Comparison of ENCODE assay signal across 8 cellular contexts in the genomic region with DNA sequence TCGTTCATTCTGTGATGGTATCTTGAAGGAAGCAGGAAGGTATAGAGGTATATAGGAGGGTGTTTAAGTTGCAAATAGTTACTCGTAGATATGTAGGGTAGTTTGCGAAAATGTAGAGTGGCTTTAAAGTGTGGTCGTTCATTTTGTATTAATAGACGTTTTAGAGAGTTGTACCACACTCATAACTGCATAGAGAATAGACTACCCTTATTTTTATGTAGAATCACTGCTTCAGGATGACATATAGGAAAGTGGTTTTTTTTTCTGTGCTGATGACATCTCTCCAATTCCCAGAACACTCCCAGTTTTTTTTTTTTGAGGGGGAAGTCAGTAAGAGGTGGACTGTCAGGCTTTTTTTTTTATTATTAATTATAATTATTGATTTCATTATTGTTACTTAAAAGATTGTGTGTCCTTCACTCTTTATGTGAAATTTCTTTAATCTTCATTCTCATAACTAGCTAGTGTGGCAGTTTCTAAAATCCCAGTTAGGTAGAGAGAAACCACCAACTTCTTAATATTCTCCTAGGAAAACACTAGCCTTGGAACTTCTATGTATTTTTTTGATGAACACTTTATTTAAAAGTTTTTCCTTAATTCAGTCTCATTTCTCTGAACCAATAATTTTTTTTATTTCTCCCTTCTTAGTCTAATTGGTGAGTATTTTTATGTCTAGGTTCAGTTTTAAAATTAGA. TPM values are rescaled to one million over a fixed set of nuclear protein-coding genes. Genes with fewer than 3 reads are reported as not detected.
DNase-seq lines count a peak whose midpoint lies in the region; ATAC-seq and TF ChIP-seq lines count a peak whose summit lies in the region.

No MANE protein-coding gene starts in this region.

- peak overlapping the region; percentile 94 for H3K9ac ChIP-seq in SU-DHL-6 (ENCODE audit: low read length)

- H3K79me2 ChIP-seq in SU-DHL-6 (ENCODE audit: insufficient read depth, low read length), result peaks cover 96% of the 10 kb centered on the region

- H3K4me3 ChIP-seq in GM12865 (ENCODE audit: low read depth, low read length), result peak overlapping the region; percentile 98
- peak overlapping the region; percentile 84 for H3K4me3 ChIP-seq in SU-DHL-6 (ENCODE audit: insufficient read depth, low read length, poor library complexity, severe bottlenecking)
- H3K4me3 ChIP-seq in fibroblast of the aortic adventitia (ENCODE audit: low read depth, low read length), result peak overlapping the region; percentile 87
- peak overlapping the region; percentile 84 to 99 (median 94) for H3K4me3 ChIP-seq in gastrocnemius medialis

- H3K27me3 ChIP-seq in SU-DHL-6 (ENCODE audit: low read length) (no peaks in the 10 kb centered on the region), gastrocnemius medialis (no peaks in the 10 kb centered on the region)

- DNase-seq in GM12865 (ENCODE audit: low read depth) (no peak), fibroblast of the aortic adventitia (ENCODE audit: low read depth) (peak; percentile 28), gastrocnemius medialis (no peak), NCI-H1436 (lab: John Stamatoyannopoulos, UW) (no peak), NCI-H1105 (lab: John Stamatoyannopoulos, UW) (no peak), iPS-NIHi11 (ENCODE audit: low spot score) (no peak)
- DNase-seq in stimulated activated CD4-positive, alpha-beta T cell treated with anti-CD3 and anti-CD28 coated beads, Interleukin-2, amount 100 ng/mL, for 24 hours, result no peak

- peaks cover 26% of the 10 kb centered on the region for H4K20me1 ChIP-seq in SU-DHL-6 (ENCODE audit: low read depth, low read length)

- H3K9me2 ChIP-seq in SU-DHL-6 (replicated peaks; ENCODE audit: insufficient read depth, low read length), result no peaks in the 10 kb centered on the region

- H3K36me3 ChIP-seq in SU-DHL-6 (ENCODE audit: low read length) (peaks cover 14% of the 10 kb centered on the region), gastrocnemius medialis (no peaks in the 10 kb centered on the region)

- intact Hi-C loops in gastrocnemius medialis (cut with DNase I; ENCODE audit: low total_unique reads), result no loop called here

- no peak overlapping the region for H2AFZ ChIP-seq in SU-DHL-6 (ENCODE audit: low read depth, low read length, severe bottlenecking)

- no peak for TF ChIP-seq POLR2A in gastrocnemius medialis (IDR thresholded peaks at IDR 0.05)

- in situ Hi-C loops in gastrocnemius medialis (cut with MboI; ENCODE audit: low sequenced_read_pairs in 4 of 4), result no loop called here

- peaks cover 53% of the 10 kb centered on the region for H3F3A ChIP-seq in SU-DHL-6 (ENCODE audit: insufficient read depth)

- H3K9me3 ChIP-seq in SU-DHL-6 (ENCODE audit: insufficient read depth, low read length) (no peaks in the 10 kb centered on the region), gastrocnemius medialis (no peaks in the 10 kb centered on the region)

- no peak for ATAC-seq in gastrocnemius medialis

- H3K27ac ChIP-seq in SU-DHL-6 (ENCODE audit: low read depth, low read length), result peak overlapping the region; percentile 97
- H3K27ac ChIP-seq in gastrocnemius medialis, result peak overlapping the region; percentile 93 to 99 (median 99)

- H3K4me1 ChIP-seq in gastrocnemius medialis, result peaks cover 46 to 72% of the 10 kb centered on the region in 2 donors

- peak overlapping the region; percentile 99 for H3K4me2 ChIP-seq in SU-DHL-6 (ENCODE audit: low read depth, low read length, poor library complexity, severe bottlenecking)

- TF ChIP-seq CTCF in GM12865 (IDR thresholded peaks at IDR 0.05; ENCODE audit: insufficient read depth, low read depth, low read length, missing control alignments) (no peak), SU-DHL-6 (IDR thresholded peaks at IDR 0.05; ENCODE audit: insufficient read depth, low read length, poor library complexity, severe bottlenecking) (no peak), fibroblast of the aortic adventitia (IDR thresholded peaks at IDR 0.05; ENCODE audit: insufficient read depth, low read length) (no peak), gastrocnemius medialis (IDR thresholded peaks at IDR 0.05 in 4 of 5, conservative IDR thresholded peaks at IDR 0.05 in 1 of 5) (no peak)

RNA-seq across cellular contexts. Expression of a gene that starts 1.5 kb away (rescaled TPM):
- total RNA-seq in fibroblast of the aortic adventitia (ENCODE audit: low replicate concordance) (130 and 236 TPM in 2 replicates), gastrocnemius medialis (10 to 100 TPM; 39.3 to 75.0 (median 56.6) TPM)
